Comparison of ENCODE assay signal across 28 cellular contexts in the genomic region with DNA sequence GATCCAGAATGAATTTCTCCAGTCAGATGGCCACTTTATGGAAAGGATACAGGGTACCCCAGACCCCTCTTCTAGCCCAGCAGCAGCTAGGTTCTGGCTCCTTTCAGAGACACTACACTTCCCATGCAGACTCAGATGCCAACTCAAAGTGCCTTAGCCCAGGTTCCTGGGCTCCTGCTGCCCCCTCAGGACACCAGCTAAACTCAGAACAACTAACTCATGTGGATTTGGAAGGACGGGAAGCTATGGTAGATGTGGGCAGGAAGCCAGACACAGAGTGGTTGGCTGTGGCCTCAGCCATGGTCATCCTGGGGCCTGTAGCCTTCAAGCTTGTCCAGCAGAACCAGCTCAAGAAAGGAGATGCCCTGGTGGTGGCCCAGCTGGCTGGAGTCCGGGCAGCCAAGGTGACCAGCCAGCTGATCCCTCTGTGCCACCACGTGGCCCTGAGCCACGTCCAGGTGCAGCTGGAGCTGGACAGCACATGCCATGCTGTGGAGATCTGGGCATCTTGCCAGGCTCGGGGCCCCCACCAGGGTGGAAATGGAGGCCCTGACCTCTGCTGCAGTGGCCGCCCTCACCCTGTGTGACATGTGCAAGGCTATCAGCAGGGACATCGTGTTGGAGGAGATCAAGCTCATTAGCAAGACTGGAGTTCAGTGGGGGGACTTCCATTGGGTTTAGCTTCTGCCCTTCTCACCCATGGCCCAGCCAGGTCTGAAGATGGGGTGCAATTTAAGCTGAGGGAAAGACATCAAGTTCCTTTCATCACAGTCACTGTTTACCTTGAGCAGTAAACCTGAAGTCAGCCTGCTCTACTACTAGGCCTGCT.
DNase-seq lines count a peak whose midpoint lies in the region; ATAC-seq, FAIRE-seq and TF ChIP-seq lines count a peak whose summit lies in the region.
"Had no signal": no experiment of that assay in that cellular context is flagged by ENCODE, and none has a peak within 500 bp of the region (broad histone marks: within the 10 kb centered on the region; RNA-seq: fewer than 3 reads in every experiment).

No MANE protein-coding gene starts in this region.

- no peak overlapping the region for H2BK20ac ChIP-seq in H9 (ENCODE audit: low read depth, low read length, poor library complexity, severe bottlenecking)

- TF ChIP-seq EP300 in HepG2 (IDR thresholded peaks at IDR 0.05; ENCODE audit: low read depth in 2 of 2, low read length in 2 of 2) (no peak), HepG2 (CRISPR knock-in tag; IDR thresholded peaks at IDR 0.05; ENCODE audit: borderline replicate concordance) (no peak)

- WGBS in body of pancreas, 2 donors, result 47 to 73% methylated on average over 3 to 7 of the region's 7 CpGs
- WGBS in HepG2 (ENCODE audit: low lambda C conversion rate), result 4% methylated on average over 4 of the region's 7 CpGs
- WGBS in H9 (ENCODE audit: extremely low coverage, insufficient read length, low lambda C conversion rate), result no CpG with 5 or more reads among the region's 7 CpGs

- no peak for FAIRE-seq in HepG2 (lab: Jason Lieb, UNC)
- FAIRE-seq: endothelial cell of umbilical vein, HTR-8/SVneo had no signal

- H3K79me2 ChIP-seq in HepG2 (ENCODE audit: insufficient read depth, low read length), result no peaks in the 10 kb centered on the region
- H3K79me2 ChIP-seq in H9 (ENCODE audit: insufficient read depth, low read length), result no peaks in the 10 kb centered on the region

- POLR2A ChIA-PET in HepG2 (lab: Yijun Ruan, JAX), result interaction anchor here (1.0 kb wide), 1 partner anchor 27 kb away, joined by 3 read pairs; no protein-coding TSS in a partner anchor

- H3K4me3 Mint-ChIP-seq in stimulated activated memory B cell treated with anti-CD40 and anti-IgM and Interleukin-4, amounts not matched to agents 10 μg/mL and 1 μg/mL and 100 μg/mL, for 72 hours, result no peak overlapping the region
- H3K4me3 Mint-ChIP-seq in H9, result no peak overlapping the region
- H3K4me3 Mint-ChIP-seq: activated CD8-positive, alpha-beta memory T cell treated with anti-CD3 and anti-CD28 coated beads, Interleukin-2, amount 10 ng/mL, durations not matched to agents 7 days and 5 days; activated naive CD4-positive, alpha-beta T cell treated with anti-CD3 and anti-CD28 coated beads for 36 hours; activated T-cell treated with anti-CD3 and anti-CD28 coated beads, Interleukin-2, amount 50 U/mL, for 72 hours; GM23338; natural killer cell; T-helper 17 cell had no signal

- H3K4me1 ChIP-seq in body of pancreas, result peaks cover 23% of the 10 kb centered on the region
- H3K4me1 ChIP-seq in HepG2 (ENCODE audit: insufficient read depth, low read length), result peaks cover 30% of the 10 kb centered on the region
- H3K4me1 ChIP-seq in H9 (ENCODE audit: insufficient read depth, low read length), result no peaks in the 10 kb centered on the region; the same call in 1 of the 2 replicates

- no peak overlapping the region for H3T11ph ChIP-seq in H9 (ENCODE audit: low read length)

- in situ Hi-C loops in HepG2 (cut with HindIII; ENCODE audit: extremely low pct_ligation_motif_present, low pct_unique_long_range_greater_than_20kb), result no loop called here

- H4K91ac ChIP-seq in H9 (ENCODE audit: insufficient read length, low read depth, low read length), result no peak overlapping the region

- H3K36me3 Mint-ChIP-seq in stimulated activated memory B cell treated with anti-CD40 and anti-IgM and Interleukin-4, amounts not matched to agents 10 μg/mL and 1 μg/mL and 100 μg/mL, for 72 hours, result peaks cover 6% of the 10 kb centered on the region
- peaks cover 0 to 8% (median 3%) of the 10 kb centered on the region in 3 experiments; a peak in 3 of 7 replicates for H3K36me3 Mint-ChIP-seq in H9 (ENCODE audit: insufficient read depth in 1 of 3, low read depth in 3 of 3)
- H3K36me3 Mint-ChIP-seq: activated CD8-positive, alpha-beta memory T cell treated with anti-CD3 and anti-CD28 coated beads, Interleukin-2, amount 10 ng/mL, durations not matched to agents 7 days and 5 days; natural killer cell had no signal

- H3K36me3 ChIP-seq in body of pancreas (replicated peaks in 1 of 2; ENCODE audit: insufficient read depth in 1 of 2, low read depth in 2 of 2), result no peaks in the 10 kb centered on the region
- no peaks in the 10 kb centered on the region for H3K36me3 ChIP-seq in HepG2 (replicated peaks in 1 of 2; ENCODE audit: control insufficient read depth in 1 of 2, insufficient read depth in 2 of 2, low read length in 2 of 2)
- H3K36me3 ChIP-seq: heart left ventricle, upper lobe of right lung had no signal

- H3K4ac ChIP-seq in H9 (ENCODE audit: low read depth, low read length), result no peak overlapping the region

- no peak overlapping the region for H4K8ac ChIP-seq in H9 (replicated peaks; ENCODE audit: insufficient read length, low read depth, low read length)

- H3K9ac ChIP-seq in HepG2 (ENCODE audit: insufficient read depth, low read depth, low read length), result no peak overlapping the region
- H3K9ac ChIP-seq in H9 (ENCODE audit: extremely low read depth, insufficient read length, low read length), result no peak overlapping the region

- TF ChIP-seq RAD21 in HepG2 (CRISPR knock-in tag; IDR thresholded peaks at IDR 0.05), result no peak

- intact Hi-C loops in body of pancreas (cut with DNase I), result loop anchor here (10.0 kb wide), 1 partner anchor 73 kb away; no protein-coding TSS in a partner anchor
- intact Hi-C loops in HepG2 (cut with micrococcal nuclease; ENCODE audit: unreplicated experiment), result loop anchor here (1.0 to 10.0 kb wide), 2 partner anchors 93 to 145 kb away; no protein-coding TSS in a partner anchor

- no peaks in the 10 kb centered on the region for H3K27me3 Mint-ChIP-seq in stimulated activated memory B cell treated with anti-CD40 and anti-IgM and Interleukin-4, amounts not matched to agents 10 μg/mL and 1 μg/mL and 100 μg/mL, for 72 hours
- no peaks in the 10 kb centered on the region for H3K27me3 Mint-ChIP-seq in H9 (ENCODE audit: low read depth)
- H3K27me3 Mint-ChIP-seq: activated CD8-positive, alpha-beta memory T cell treated with anti-CD3 and anti-CD28 coated beads, Interleukin-2, amount 10 ng/mL, durations not matched to agents 7 days and 5 days; T-helper 17 cell had no signal

- H4K5ac ChIP-seq in H9 (ENCODE audit: insufficient read length, low read depth, low read length), result no peak overlapping the region

- peak overlapping the region; percentile 37 for H3K27ac Mint-ChIP-seq in stimulated activated memory B cell treated with anti-CD40 and anti-IgM and Interleukin-4, amounts not matched to agents 10 μg/mL and 1 μg/mL and 100 μg/mL, for 72 hours
- no peak overlapping the region; a peak in 1 of 7 replicates for H3K27ac Mint-ChIP-seq in H9
- H3K27ac Mint-ChIP-seq: activated CD8-positive, alpha-beta memory T cell treated with anti-CD3 and anti-CD28 coated beads, Interleukin-2, amount 10 ng/mL, durations not matched to agents 7 days and 5 days; activated naive CD4-positive, alpha-beta T cell treated with anti-CD3 and anti-CD28 coated beads for 36 hours; activated T-cell treated with anti-CD3 and anti-CD28 coated beads, Interleukin-2, amount 50 U/mL, for 72 hours; GM23338; natural killer cell; T-helper 17 cell had no signal

- H2AK5ac ChIP-seq in H9 (ENCODE audit: insufficient read length, low read length), result no peak overlapping the region

- H2AFZ ChIP-seq in HepG2 (ENCODE audit: low read length) (no peak overlapping the region), H9 (ENCODE audit: low read length) (no peak overlapping the region)

- no TSS peak for BruUV-seq in HepG2 (replicated peaks; lab: Mats Ljungman, UMichigan)

- no peak overlapping the region for H2BK5ac ChIP-seq in H9 (ENCODE audit: insufficient read length, low read length)

- H2BK12ac ChIP-seq in H9 (ENCODE audit: insufficient read length, low read depth, low read length), result no peak overlapping the region

- no peak overlapping the region for H2BK120ac ChIP-seq in H9 (ENCODE audit: low read depth, low read length, poor library complexity, severe bottlenecking)

- no peaks in the 10 kb centered on the region for H3K4me1 Mint-ChIP-seq in stimulated activated memory B cell treated with anti-CD40 and anti-IgM and Interleukin-4, amounts not matched to agents 10 μg/mL and 1 μg/mL and 100 μg/mL, for 72 hours
- H3K4me1 Mint-ChIP-seq in H9, result peaks cover 2 to 9% of the 10 kb centered on the region in 2 experiments; a peak in 3 of 4 replicates
- H3K4me1 Mint-ChIP-seq: activated CD8-positive, alpha-beta memory T cell treated with anti-CD3 and anti-CD28 coated beads, Interleukin-2, amount 10 ng/mL, durations not matched to agents 7 days and 5 days; natural killer cell; T-helper 17 cell had no signal

- H3K14ac ChIP-seq in H9 (ENCODE audit: insufficient read depth, low read length), result no peak overlapping the region

- H3K9me3 ChIP-seq in body of pancreas (no peaks in the 10 kb centered on the region), HepG2 (ENCODE audit: low read length) (no peaks in the 10 kb centered on the region), H9 (ENCODE audit: control insufficient read depth, low read depth, low read length) (no peaks in the 10 kb centered on the region)
- H3K9me3 ChIP-seq: upper lobe of right lung had no signal

- CTCF ChIA-PET in HepG2 (lab: Yijun Ruan, JAX; ENCODE audit: low intra/inter-chr PET ratio, low total read pairs), result interaction anchor here (1.1 kb wide), 1 partner anchor 145 kb away, joined by 3 read pairs; no protein-coding TSS in a partner anchor

- H3K23ac ChIP-seq in H9 (ENCODE audit: insufficient read length, low read depth, low read length), result no peak overlapping the region

- peak overlapping the region; percentile 31; the same call in 1 of the 2 replicates for H3K4me2 ChIP-seq in HepG2 (ENCODE audit: low read depth, low read length)
- no peak overlapping the region for H3K4me2 ChIP-seq in H9 (ENCODE audit: insufficient read depth, insufficient read length, low read length)
- H3K4me2 ChIP-seq: GM23338 had no signal

- H2BK15ac ChIP-seq in H9 (ENCODE audit: low read depth, low read length), result no peak overlapping the region

- no peak for TF ChIP-seq POLR2A in body of pancreas (IDR thresholded peaks at IDR 0.05)
- no peak for TF ChIP-seq POLR2A in HepG2 (IDR thresholded peaks at IDR 0.05; ENCODE audit: insufficient read depth in 1 of 2, low read depth in 2 of 2, low read length in 2 of 2)

- TF ChIP-seq CTCF in body of pancreas (IDR thresholded peaks at IDR 0.05) (no peak), HepG2 (CRISPR knock-in tag; IDR thresholded peaks at IDR 0.05) (peak; percentile 36), H9 (conservative IDR thresholded peaks at IDR 0.05) (no peak)

- H3K4me3 ChIP-seq in body of pancreas (no peak overlapping the region), HepG2 (replicated peaks in 1 of 3; ENCODE audit: insufficient read depth in 1 of 3, low read depth in 2 of 3, low read length in 3 of 3) (peak overlapping the region in 1 of 3 experiments; percentile 12; a peak in 1 of 6 replicates)
- H3K4me3 ChIP-seq: GM23338, heart left ventricle, upper lobe of right lung had no signal

- no peak overlapping the region for H3K18ac ChIP-seq in H9 (ENCODE audit: insufficient read length, low read depth, low read length)

- DNase-seq in NCI-H2196 (lab: John Stamatoyannopoulos, UW; ENCODE audit: unreplicated experiment), result peak; percentile 14
- DNase-seq in NCI-H2196 treated with DMSO at 0.1 percent for 48 hours (lab: John Stamatoyannopoulos, UW; ENCODE audit: unreplicated experiment), result no peak
- peak in 3 of 4 donors; percentile 22 to 43 (median 29) for DNase-seq in body of pancreas
- no peak for DNase-seq in HepG2 (ENCODE audit: low spot score)
- no peak for DNase-seq in H9
- DNase-seq in hippocampal formation (lab: John Stamatoyannopoulos, UW), result no peak
- DNase-seq: 8988T; activated CD4-positive, alpha-beta T cell treated with anti-CD3 and anti-CD28 coated beads for 48 hours; activated CD8-positive, alpha-beta memory T cell treated with anti-CD3 and anti-CD28 coated beads, Interleukin-2, amount 10 ng/mL, durations not matched to agents 7 days and 5 days; activated naive CD4-positive, alpha-beta T cell treated with anti-CD3 and anti-CD28 coated beads for 36 hours; activated T-cell treated with anti-CD3 and anti-CD28 coated beads, Interleukin-2, amount 50 U/mL, for 72 hours; amygdala; DMS79; GF-D8; heart left ventricle; Kasumi-1; left cardiac atrium; MV-4-11; natural killer cell; NCI-H187; NCI-H2171 treated with DMSO at 0.1 percent for 48 hours; T-helper 17 cell; upper lobe of right lung had no signal

- H3K56ac ChIP-seq in H9 (ENCODE audit: insufficient read length, low read depth, low read length), result no peak overlapping the region

- H3K9me3 Mint-ChIP-seq in stimulated activated memory B cell treated with anti-CD40 and anti-IgM and Interleukin-4, amounts not matched to agents 10 μg/mL and 1 μg/mL and 100 μg/mL, for 72 hours, result peaks cover 7% of the 10 kb centered on the region
- H3K9me3 Mint-ChIP-seq in H9, result peaks cover 3 to 13% of the 10 kb centered on the region in 2 experiments; a peak in 3 of 5 replicates
- H3K9me3 Mint-ChIP-seq: activated T-cell treated with anti-CD3 and anti-CD28 coated beads, Interleukin-2, amount 50 U/mL, for 72 hours; natural killer cell had no signal

- ATAC-seq in body of pancreas (no peak), HepG2 (peak; percentile 72), GM21447 (IDR thresholded peaks at IDR 0.05; ENCODE audit: unreplicated experiment) (no peak)
- no peak for ATAC-seq in stimulated activated memory B cell treated with anti-CD40 and anti-IgM and Interleukin-4, amounts not matched to agents 10 μg/mL and 1 μg/mL and 100 μg/mL, for 72 hours
- ATAC-seq: activated CD8-positive, alpha-beta memory T cell treated with anti-CD3 and anti-CD28 coated beads, Interleukin-2, amount 10 ng/mL, durations not matched to agents 7 days and 5 days; activated T-cell treated with anti-CD3 and anti-CD28 coated beads, Interleukin-2, amount 50 U/mL, for 72 hours; natural killer cell; T-helper 17 cell; upper lobe of right lung had no signal

- no peaks in the 10 kb centered on the region for H3K23me2 ChIP-seq in H9 (ENCODE audit: insufficient read length, low read depth, low read length, poor library complexity, severe bottlenecking)

- H3K79me1 ChIP-seq in H9 (ENCODE audit: insufficient read depth, low read depth, low read length, poor library complexity, severe bottlenecking), result no peaks in the 10 kb centered on the region

- no peaks in the 10 kb centered on the region for H4K20me1 ChIP-seq in HepG2 (ENCODE audit: insufficient read depth, low read length)
- no peaks in the 10 kb centered on the region for H4K20me1 ChIP-seq in H9 (ENCODE audit: control insufficient read depth, insufficient read depth, insufficient read length)

- H3K27ac ChIP-seq in body of pancreas (no peak overlapping the region), HepG2 (ENCODE audit: extremely low read length, insufficient read depth, low read length) (no peak overlapping the region), H9 (ENCODE audit: insufficient read length, low read depth, low read length) (no peak overlapping the region)
- H3K27ac ChIP-seq: upper lobe of right lung had no signal

- H3K27me3 ChIP-seq in body of pancreas (no peaks in the 10 kb centered on the region), HepG2 (ENCODE audit: control insufficient read depth in 1 of 2, insufficient read depth in 2 of 2, low read length in 2 of 2) (peaks cover 0 to 3% of the 10 kb centered on the region in 2 experiments; a peak in 1 of 5 replicates), H9 (ENCODE audit: insufficient read depth, low read length) (no peaks in the 10 kb centered on the region)
- H3K27me3 ChIP-seq: heart left ventricle, upper lobe of right lung had no signal

Comparison
In these comparisons a context has a peak if more than half of its experiments do, and no peak if none do; other contexts are left out.
1. DNase-seq: peak in NCI-H2196 (single experiment) and body of pancreas (3 of 4); none in NCI-H2196 treated with DMSO at 0.1 percent for 48 hours (single experiment), HepG2 (single experiment), H9 (single experiment) and hippocampal formation (0 of 2).